18 cellular contexts compared by ENCODE assay signal in genomic region chr14:103935102-103935501, GRCh38. TPM values are rescaled to one million over a fixed set of nuclear protein-coding genes. Genes with fewer than 3 reads are reported as not detected.
A peak's percentile ranks its signal among the peaks of the same experiment; 100 is the strongest.
DNase-seq lines count a peak whose midpoint lies in the region; ATAC-seq and TF ChIP-seq lines count a peak whose summit lies in the region.
"Had no signal": no experiment of that assay in that cellular context is flagged by ENCODE, and none has a peak within 500 bp of the region (broad histone marks: within the 10 kb centered on the region; RNA-seq: fewer than 3 reads in every experiment).

No MANE protein-coding gene starts in this region.

- no peaks in the 10 kb centered on the region for H3K36me3 Mint-ChIP-seq in activated naive CD8-positive, alpha-beta T cell treated with anti-CD3 and anti-CD28 coated beads, Interleukin-2, amount 10 ng/mL, durations not matched to agents 7 days and 5 days
- no peaks in the 10 kb centered on the region for H3K36me3 Mint-ChIP-seq in activated naive CD8-positive, alpha-beta T cell treated with anti-CD3 and anti-CD28 coated beads, Interleukin-2, amount 50 U/mL, for 24 hours (ENCODE audit: low read depth)
- no peaks in the 10 kb centered on the region for H3K36me3 Mint-ChIP-seq in endothelial cell (ENCODE audit: low read depth, unreplicated experiment)
- H3K36me3 Mint-ChIP-seq: CD4-positive, CD25-positive, alpha-beta regulatory T cell; CD8-positive, alpha-beta T cell had no signal

- no peak overlapping the region for H3K4me2 ChIP-seq in Loucy (ENCODE audit: low read depth, low read length, poor library complexity, severe bottlenecking)

- 0 out of 2 replicates have a peak overlapping the region, but pooled peaks have one; percentile 26 for H2AFZ ChIP-seq in Loucy (ENCODE audit: low read length)
- H2AFZ ChIP-seq: GM23248 had no signal

- peaks cover 16% of the 10 kb centered on the region for H3K4me1 ChIP-seq in Loucy (ENCODE audit: insufficient read depth, low read length, poor library complexity, severe bottlenecking)

- no peak overlapping the region for H3K27ac Mint-ChIP-seq in activated naive CD8-positive, alpha-beta T cell treated with anti-CD3 and anti-CD28 coated beads, Interleukin-2, amount 10 ng/mL, durations not matched to agents 7 days and 5 days
- no peak overlapping the region for H3K27ac Mint-ChIP-seq in activated naive CD8-positive, alpha-beta T cell treated with anti-CD3 and anti-CD28 coated beads, Interleukin-2, amount 50 U/mL, for 24 hours
- peak overlapping the region; percentile 15 for H3K27ac Mint-ChIP-seq in endothelial cell (ENCODE audit: unreplicated experiment)
- H3K27ac Mint-ChIP-seq: CD4-positive, CD25-positive, alpha-beta regulatory T cell; CD8-positive, alpha-beta T cell had no signal

- POLR2A ChIA-PET in activated naive CD8-positive, alpha-beta T cell treated with anti-CD3 and anti-CD28 coated beads, Interleukin-2, amount 10 ng/mL, durations not matched to agents 7 days and 5 days (lab: Charles Lee), result no interaction called here

- no peak for DNase-seq in activated naive CD8-positive, alpha-beta T cell treated with anti-CD3 and anti-CD28 coated beads, Interleukin-2, amount 10 ng/mL, durations not matched to agents 7 days and 5 days
- DNase-seq in activated naive CD8-positive, alpha-beta T cell treated with anti-CD3 and anti-CD28 coated beads, Interleukin-2, amount 50 U/mL, for 24 hours, result no peak
- DNase-seq in endothelial cell (ENCODE audit: low spot score) (no peak), ecto neural progenitor cell (ENCODE audit: low spot score) (no peak)
- DNase-seq: C1 segment of cervical spinal cord; Caco-2; CD4-positive, CD25-positive, alpha-beta regulatory T cell; CD8-positive, alpha-beta T cell; DMS153; DND-41; GM23248; H7; HCEC 1CT had no signal

- H3K9me2 ChIP-seq in Loucy (replicated peaks; ENCODE audit: low read depth, low read length), result no peaks in the 10 kb centered on the region

- TF ChIP-seq CTCF in Loucy (conservative IDR thresholded peaks at IDR 0.05; ENCODE audit: low read length) (no peak), endothelial cell (IDR thresholded peaks at IDR 0.05; ENCODE audit: unreplicated experiment) (no peak)

- H3K4me3 Mint-ChIP-seq in activated naive CD8-positive, alpha-beta T cell treated with anti-CD3 and anti-CD28 coated beads, Interleukin-2, amount 10 ng/mL, durations not matched to agents 7 days and 5 days, result no peak overlapping the region
- no peak overlapping the region for H3K4me3 Mint-ChIP-seq in activated naive CD8-positive, alpha-beta T cell treated with anti-CD3 and anti-CD28 coated beads, Interleukin-2, amount 50 U/mL, for 24 hours
- no peak overlapping the region for H3K4me3 Mint-ChIP-seq in endothelial cell (ENCODE audit: unreplicated experiment)
- H3K4me3 Mint-ChIP-seq: CD4-positive, CD25-positive, alpha-beta regulatory T cell; CD8-positive, alpha-beta T cell had no signal

- no peaks in the 10 kb centered on the region for H3K9me3 Mint-ChIP-seq in activated naive CD8-positive, alpha-beta T cell treated with anti-CD3 and anti-CD28 coated beads, Interleukin-2, amount 10 ng/mL, durations not matched to agents 7 days and 5 days
- H3K9me3 Mint-ChIP-seq in activated naive CD8-positive, alpha-beta T cell treated with anti-CD3 and anti-CD28 coated beads, Interleukin-2, amount 50 U/mL, for 24 hours, result no peaks in the 10 kb centered on the region
- no peaks in the 10 kb centered on the region for H3K9me3 Mint-ChIP-seq in endothelial cell (ENCODE audit: unreplicated experiment)
- H3K9me3 Mint-ChIP-seq: CD4-positive, CD25-positive, alpha-beta regulatory T cell; CD8-positive, alpha-beta T cell had no signal

- H3F3A ChIP-seq in Loucy (ENCODE audit: low read depth), result no peaks in the 10 kb centered on the region

- no peak overlapping the region for H3K4me3 ChIP-seq in Loucy (ENCODE audit: low read length, poor library complexity, severe bottlenecking)
- H3K4me3 ChIP-seq: GM23248 had no signal

- peak; percentile 62 for ATAC-seq in activated naive CD8-positive, alpha-beta T cell treated with anti-CD3 and anti-CD28 coated beads, Interleukin-2, amount 10 ng/mL, durations not matched to agents 7 days and 5 days (ENCODE audit: low read depth)
- ATAC-seq in activated naive CD8-positive, alpha-beta T cell treated with anti-CD3 and anti-CD28 coated beads, Interleukin-2, amount 50 U/mL, for 24 hours, result no peak
- ATAC-seq in GM21526 (IDR thresholded peaks at IDR 0.05; ENCODE audit: low FRiP score, unreplicated experiment), result no peak
- ATAC-seq: CD8-positive, alpha-beta T cell had no signal

- H3K27me3 ChIP-seq in Loucy (ENCODE audit: insufficient read depth, low read length, poor library complexity, severe bottlenecking), result no peaks in the 10 kb centered on the region

- H3K79me2 ChIP-seq in Loucy (ENCODE audit: insufficient read depth, low read length), result no peaks in the 10 kb centered on the region

- H3K4me1 Mint-ChIP-seq in activated naive CD8-positive, alpha-beta T cell treated with anti-CD3 and anti-CD28 coated beads, Interleukin-2, amount 10 ng/mL, durations not matched to agents 7 days and 5 days, result peaks cover 19% of the 10 kb centered on the region
- peaks cover 13% of the 10 kb centered on the region for H3K4me1 Mint-ChIP-seq in activated naive CD8-positive, alpha-beta T cell treated with anti-CD3 and anti-CD28 coated beads, Interleukin-2, amount 50 U/mL, for 24 hours
- H3K4me1 Mint-ChIP-seq in endothelial cell (ENCODE audit: unreplicated experiment), result peaks cover 25% of the 10 kb centered on the region
- H3K4me1 Mint-ChIP-seq: CD4-positive, CD25-positive, alpha-beta regulatory T cell had no signal

- no peak overlapping the region for H3K9ac ChIP-seq in Loucy (ENCODE audit: low read depth, low read length, poor library complexity, severe bottlenecking)
- H3K9ac ChIP-seq: GM23248 had no signal

- no peaks in the 10 kb centered on the region for H4K20me1 ChIP-seq in Loucy (ENCODE audit: insufficient read depth, low read length, poor library complexity, severe bottlenecking)

- no peaks in the 10 kb centered on the region for H3K9me3 ChIP-seq in Loucy (ENCODE audit: insufficient read depth, low read depth, low read length)
- H3K9me3 ChIP-seq: Caco-2 had no signal

- no peaks in the 10 kb centered on the region for H3K36me3 ChIP-seq in Loucy (ENCODE audit: insufficient read depth, low read length)

- peaks cover 14% of the 10 kb centered on the region for H3K27me3 Mint-ChIP-seq in activated naive CD8-positive, alpha-beta T cell treated with anti-CD3 and anti-CD28 coated beads, Interleukin-2, amount 10 ng/mL, durations not matched to agents 7 days and 5 days
- H3K27me3 Mint-ChIP-seq in activated naive CD8-positive, alpha-beta T cell treated with anti-CD3 and anti-CD28 coated beads, Interleukin-2, amount 50 U/mL, for 24 hours, result peaks cover 7% of the 10 kb centered on the region
- peaks cover 3% of the 10 kb centered on the region for H3K27me3 Mint-ChIP-seq in endothelial cell (ENCODE audit: unreplicated experiment)

RNA-seq across cellular contexts. Expression of gene TDRD9, which starts 6.8 kb away (rescaled TPM):
- under 1 TPM; 0.33 to 0.62 TPM for total RNA-seq in activated naive CD8-positive, alpha-beta T cell treated with anti-CD3 and anti-CD28 coated beads, Interleukin-2, amount 10 ng/mL, durations not matched to agents 7 days and 5 days
- not detected for total RNA-seq in endothelial cell (ENCODE audit: unreplicated experiment)
- total RNA-seq: A172, A673, Caco-2, GM23248, H1, H7 had no signal

RNA-seq across cellular contexts. Expression of gene RD3L, which starts 7.2 kb away (rescaled TPM):
- total RNA-seq in activated naive CD8-positive, alpha-beta T cell treated with anti-CD3 and anti-CD28 coated beads, Interleukin-2, amount 10 ng/mL, durations not matched to agents 7 days and 5 days, result not detected
- total RNA-seq in endothelial cell (ENCODE audit: unreplicated experiment), result not detected
- total RNA-seq: A172; A673; Caco-2; CD4-positive, CD25-positive, alpha-beta regulatory T cell; CD8-positive, alpha-beta T cell; GM23248; H1; H7 had no signal
